In genomic region chr2:216792222-216793001, GRCh38 we compare ENCODE assay signal across 1 cellular context.
TF ChIP-seq lines count a peak whose summit lies in the region.

No MANE protein-coding gene starts in this region.

TF ChIP-seq in K562, 482 proteins besides CTCF, POLR2A, EP300 and RAD21 (continued from another document):
- TF ChIP-seq, protein P1, sequence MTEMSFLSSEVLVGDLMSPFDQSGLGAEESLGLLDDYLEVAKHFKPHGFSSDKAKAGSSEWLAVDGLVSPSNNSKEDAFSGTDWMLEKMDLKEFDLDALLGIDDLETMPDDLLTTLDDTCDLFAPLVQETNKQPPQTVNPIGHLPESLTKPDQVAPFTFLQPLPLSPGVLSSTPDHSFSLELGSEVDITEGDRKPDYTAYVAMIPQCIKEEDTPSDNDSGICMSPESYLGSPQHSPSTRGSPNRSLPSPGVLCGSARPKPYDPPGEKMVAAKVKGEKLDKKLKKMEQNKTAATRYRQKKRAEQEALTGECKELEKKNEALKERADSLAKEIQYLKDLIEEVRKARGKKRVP (CRISPR knock-in tag; IDR thresholded peaks at IDR 0.05) = peak; percentile 86
- TF ChIP-seq TFAP4 (CRISPR knock-in tag; IDR thresholded peaks at IDR 0.05; ENCODE audit: borderline replicate concordance) (peak; percentile 86), SMARCA5 (IDR thresholded peaks at IDR 0.05) (no peak), NRF1 (conservative IDR thresholded peaks at IDR 0.05 in 1 of 2, IDR thresholded peaks at IDR 0.05 in 1 of 2) (0 out of 4 replicates have a peak, but pooled peaks of 1 of the 2 experiments have one; percentile 21), TEAD1 (CRISPR knock-in tag; IDR thresholded peaks at IDR 0.05) (peak in 1 of 2 experiments; percentile 81; a peak in 1 of 4 replicates), RAD51 (IDR thresholded peaks at IDR 0.05; ENCODE audit: borderline replicate concordance, low read depth) (no peak), MYC (IDR thresholded peaks at IDR 0.05; ENCODE audit: low read depth, low read length) (peak; percentile 40), MYC (CRISPR knock-in tag; IDR thresholded peaks at IDR 0.05; ENCODE audit: borderline replicate concordance, low read depth) (no peak), ZFP36 (IDR thresholded peaks at IDR 0.05; ENCODE audit: low read depth, low read length, partially characterized antibody) (no peak), TCF15 (CRISPR knock-in tag; IDR thresholded peaks at IDR 0.05) (no peak), RCOR1 (IDR thresholded peaks at IDR 0.05; ENCODE audit: borderline replicate concordance in 1 of 2, low read depth in 2 of 2, low read length in 2 of 2) (peak in 1 of 2 experiments; percentile 57; a peak in 1 of 4 replicates), CEBPB (tag; IDR thresholded peaks at IDR 0.05) (no peak), ZNF785 (CRISPR knock-in tag; IDR thresholded peaks at IDR 0.05) (no peak), ZBTB17 (CRISPR knock-in tag; IDR thresholded peaks at IDR 0.05) (no peak), TCF3 (CRISPR knock-in tag; IDR thresholded peaks at IDR 0.05) (0 out of 2 replicates have a peak, but pooled peaks have one; percentile 37), PRDM10 (IDR thresholded peaks at IDR 0.05; ENCODE audit: partially characterized antibody) (peak; percentile 58), HMBOX1 (IDR thresholded peaks at IDR 0.05) (0 out of 2 replicates have a peak, but pooled peaks have one; percentile 9), EP400 (IDR thresholded peaks at IDR 0.05) (peak; percentile 60), NR1H2 (CRISPR knock-in tag; IDR thresholded peaks at IDR 0.05) (no peak), CEBPG (CRISPR knock-in tag; IDR thresholded peaks at IDR 0.05) (peak; percentile 85), CEBPG (tag; conservative IDR thresholded peaks at IDR 0.05 in 1 of 2, IDR thresholded peaks at IDR 0.05 in 1 of 2) (peak; percentile 59 to 92; a peak in 3 of 4 replicates), RBFOX2 (IDR thresholded peaks at IDR 0.05; ENCODE audit: low read depth, low read length) (peak; percentile 43), TEAD4 (IDR thresholded peaks at IDR 0.05; ENCODE audit: low read length) (peak; percentile 68; the same call in 1 of the 2 replicates), TEAD4 (CRISPR knock-in tag; IDR thresholded peaks at IDR 0.05; ENCODE audit: borderline replicate concordance) (no peak)
- TF ChIP-seq, protein P2, sequence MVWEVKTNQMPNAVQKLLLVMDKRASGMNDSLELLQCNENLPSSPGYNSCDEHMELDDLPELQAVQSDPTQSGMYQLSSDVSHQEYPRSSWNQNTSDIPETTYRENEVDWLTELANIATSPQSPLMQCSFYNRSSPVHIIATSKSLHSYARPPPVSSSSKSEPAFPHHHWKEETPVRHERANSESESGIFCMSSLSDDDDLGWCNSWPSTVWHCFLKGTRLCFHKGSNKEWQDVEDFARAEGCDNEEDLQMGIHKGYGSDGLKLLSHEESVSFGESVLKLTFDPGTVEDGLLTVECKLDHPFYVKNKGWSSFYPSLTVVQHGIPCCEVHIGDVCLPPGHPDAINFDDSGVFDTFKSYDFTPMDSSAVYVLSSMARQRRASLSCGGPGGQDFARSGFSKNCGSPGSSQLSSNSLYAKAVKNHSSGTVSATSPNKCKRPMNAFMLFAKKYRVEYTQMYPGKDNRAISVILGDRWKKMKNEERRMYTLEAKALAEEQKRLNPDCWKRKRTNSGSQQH (CRISPR knock-in tag; IDR thresholded peaks at IDR 0.05) = no peak
- TF ChIP-seq, protein P3, sequence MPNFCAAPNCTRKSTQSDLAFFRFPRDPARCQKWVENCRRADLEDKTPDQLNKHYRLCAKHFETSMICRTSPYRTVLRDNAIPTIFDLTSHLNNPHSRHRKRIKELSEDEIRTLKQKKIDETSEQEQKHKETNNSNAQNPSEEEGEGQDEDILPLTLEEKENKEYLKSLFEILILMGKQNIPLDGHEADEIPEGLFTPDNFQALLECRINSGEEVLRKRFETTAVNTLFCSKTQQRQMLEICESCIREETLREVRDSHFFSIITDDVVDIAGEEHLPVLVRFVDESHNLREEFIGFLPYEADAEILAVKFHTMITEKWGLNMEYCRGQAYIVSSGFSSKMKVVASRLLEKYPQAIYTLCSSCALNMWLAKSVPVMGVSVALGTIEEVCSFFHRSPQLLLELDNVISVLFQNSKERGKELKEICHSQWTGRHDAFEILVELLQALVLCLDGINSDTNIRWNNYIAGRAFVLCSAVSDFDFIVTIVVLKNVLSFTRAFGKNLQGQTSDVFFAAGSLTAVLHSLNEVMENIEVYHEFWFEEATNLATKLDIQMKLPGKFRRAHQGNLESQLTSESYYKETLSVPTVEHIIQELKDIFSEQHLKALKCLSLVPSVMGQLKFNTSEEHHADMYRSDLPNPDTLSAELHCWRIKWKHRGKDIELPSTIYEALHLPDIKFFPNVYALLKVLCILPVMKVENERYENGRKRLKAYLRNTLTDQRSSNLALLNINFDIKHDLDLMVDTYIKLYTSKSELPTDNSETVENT (CRISPR knock-in tag; IDR thresholded peaks at IDR 0.05) = no peak
